In genomic region chr6:56887086-56887485, GRCh38 we compare ENCODE assay signal across 31 cellular contexts.
"Had no signal": no experiment of that assay in that cellular context is flagged by ENCODE, and none has a peak within 500 bp of the region (broad histone marks: within the 10 kb centered on the region; RNA-seq: fewer than 3 reads in every experiment).

No MANE protein-coding gene starts in this region.

- H3K36me3 ChIP-seq: left lung, lower lobe of right lung, pancreas, prostate gland, spleen, suprapubic skin, thoracic aorta, tibial artery, upper lobe of right lung had no signal

- H3K4me1 Mint-ChIP-seq: immature natural killer cell had no signal

- H3K36me3 Mint-ChIP-seq: immature natural killer cell; mesothelial cell of epicardium; naive thymus-derived CD4-positive, alpha-beta T cell; natural killer cell treated with Interleukin-12 subunit alpha and Interleukin-12 subunit beta and Interleukin-15 and Interleukin-18, amount 100 ng/mL, for 72 hours; stimulated activated effector memory CD8-positive, alpha-beta T cell treated with anti-CD3 and anti-CD28 coated beads, Interleukin-12 subunit alpha, Interleukin-12 subunit beta, amount 100 ng/mL, for 72 hours had no signal

- H3K9me3 Mint-ChIP-seq: immature natural killer cell; mesothelial cell of epicardium; naive thymus-derived CD4-positive, alpha-beta T cell; natural killer cell treated with Interleukin-12 subunit alpha and Interleukin-12 subunit beta and Interleukin-15 and Interleukin-18, amount 100 ng/mL, for 72 hours; stimulated activated effector memory CD8-positive, alpha-beta T cell treated with anti-CD3 and anti-CD28 coated beads, Interleukin-12 subunit alpha, Interleukin-12 subunit beta, amount 100 ng/mL, for 72 hours; stimulated activated naive CD8-positive, alpha-beta T cell treated with anti-CD3 and anti-CD28 coated beads, Interleukin-15, Interleukin-2, amounts not matched to agents 100 ng/mL and 50 ng/mL, for 24 hours had no signal

- H3K27ac ChIP-seq: left lung, lower lobe of right lung, pancreas, prostate gland, suprapubic skin, thoracic aorta, tibial artery, upper lobe of right lung had no signal

- ATAC-seq: left colon; left lung; lower lobe of right lung; naive thymus-derived CD4-positive, alpha-beta T cell; natural killer cell treated with Interleukin-12 subunit alpha and Interleukin-12 subunit beta and Interleukin-15 and Interleukin-18, amount 100 ng/mL, for 72 hours; pancreas; right cardiac atrium; sciatic nerve; stimulated activated effector memory CD8-positive, alpha-beta T cell treated with anti-CD3 and anti-CD28 coated beads, Interleukin-12 subunit alpha, Interleukin-12 subunit beta, amount 100 ng/mL, for 72 hours; upper lobe of right lung had no signal

- H3K27ac Mint-ChIP-seq: immature natural killer cell; mesothelial cell of epicardium; natural killer cell treated with Interleukin-12 subunit alpha and Interleukin-12 subunit beta and Interleukin-15 and Interleukin-18, amount 100 ng/mL, for 72 hours; stimulated activated effector memory CD8-positive, alpha-beta T cell treated with anti-CD3 and anti-CD28 coated beads, Interleukin-12 subunit alpha, Interleukin-12 subunit beta, amount 100 ng/mL, for 72 hours; stimulated activated naive CD8-positive, alpha-beta T cell treated with anti-CD3 and anti-CD28 coated beads, Interleukin-15, Interleukin-2, amounts not matched to agents 100 ng/mL and 50 ng/mL, for 24 hours had no signal

- FAIRE-seq: islet of Langerhans, kidney, pancreas, small intestine, urothelium cell line had no signal

- H3K9me3 ChIP-seq: left lung, lower lobe of right lung, pancreas, prostate gland, spleen, suprapubic skin, thoracic aorta, tibial artery, upper lobe of right lung had no signal

- H3K4me3 Mint-ChIP-seq: immature natural killer cell; mesothelial cell of epicardium; natural killer cell treated with Interleukin-12 subunit alpha and Interleukin-12 subunit beta and Interleukin-15 and Interleukin-18, amount 100 ng/mL, for 72 hours; stimulated activated effector memory CD8-positive, alpha-beta T cell treated with anti-CD3 and anti-CD28 coated beads, Interleukin-12 subunit alpha, Interleukin-12 subunit beta, amount 100 ng/mL, for 72 hours; stimulated activated naive CD8-positive, alpha-beta T cell treated with anti-CD3 and anti-CD28 coated beads, Interleukin-15, Interleukin-2, amounts not matched to agents 100 ng/mL and 50 ng/mL, for 24 hours had no signal

- DNase-seq: hypothalamus; immature natural killer cell; kidney; left colon; left lung; lower lobe of right lung; mammary epithelial cell; mesenchymal stem cell; naive thymus-derived CD4-positive, alpha-beta T cell; nucleus accumbens; pancreas; posterior cingulate gyrus; retina; right cardiac atrium; small intestine; spleen; stimulated activated CD4-positive, alpha-beta T cell treated with anti-CD3 and anti-CD28 coated beads, Interleukin-4, amount 100 ng/mL, for 24 hours; stimulated activated naive CD4-positive, alpha-beta T cell; tibial artery; trophoblast cell; upper lobe of right lung had no signal

- H3K4me1 ChIP-seq: lower lobe of right lung, pancreas, prostate gland, suprapubic skin, upper lobe of right lung had no signal

- H3K27me3 ChIP-seq: left lung, pancreas, spleen, suprapubic skin, tibial artery, upper lobe of right lung had no signal

- H3K4me3 ChIP-seq: left lung, lower lobe of right lung, pancreas, prostate gland, spleen, suprapubic skin, thoracic aorta, tibial artery, upper lobe of right lung had no signal
